In genomic region chr20:21189761-21190523, GRCh38 we compare ENCODE assay signal across 1 cellular context.
A peak's percentile ranks its signal among the peaks of the same experiment; 100 is the strongest.
TF ChIP-seq lines count a peak whose summit lies in the region.

No MANE protein-coding gene starts in this region.

TF ChIP-seq in HEK293, 187 proteins besides CTCF, POLR2A, EP300 and RAD21 (continued from another document and continues in another):
- peak; percentile 46; the same call in 1 of the 2 replicates for TF ChIP-seq GLI2 (tag by site-specific recombination; IDR thresholded peaks at IDR 0.05; ENCODE audit: borderline replicate concordance, low read depth)
- peak; percentile 48 for TF ChIP-seq ZXDB (tag by site-specific recombination; IDR thresholded peaks at IDR 0.05)
- TF ChIP-seq ZBTB8A (tag by site-specific recombination; IDR thresholded peaks at IDR 0.05), result no peak
- no peak for TF ChIP-seq ZNF571 (tag by site-specific recombination; IDR thresholded peaks at IDR 0.05)
- no peak for TF ChIP-seq KLF17 (tag by site-specific recombination; IDR thresholded peaks at IDR 0.05)
- TF ChIP-seq FEZF1 (tag by site-specific recombination; IDR thresholded peaks at IDR 0.05), result peak; percentile 86
- TF ChIP-seq IKZF3 (tag by site-specific recombination; IDR thresholded peaks at IDR 0.05), result peak; percentile 28; the same call in 1 of the 2 replicates
- TF ChIP-seq, protein P1, sequence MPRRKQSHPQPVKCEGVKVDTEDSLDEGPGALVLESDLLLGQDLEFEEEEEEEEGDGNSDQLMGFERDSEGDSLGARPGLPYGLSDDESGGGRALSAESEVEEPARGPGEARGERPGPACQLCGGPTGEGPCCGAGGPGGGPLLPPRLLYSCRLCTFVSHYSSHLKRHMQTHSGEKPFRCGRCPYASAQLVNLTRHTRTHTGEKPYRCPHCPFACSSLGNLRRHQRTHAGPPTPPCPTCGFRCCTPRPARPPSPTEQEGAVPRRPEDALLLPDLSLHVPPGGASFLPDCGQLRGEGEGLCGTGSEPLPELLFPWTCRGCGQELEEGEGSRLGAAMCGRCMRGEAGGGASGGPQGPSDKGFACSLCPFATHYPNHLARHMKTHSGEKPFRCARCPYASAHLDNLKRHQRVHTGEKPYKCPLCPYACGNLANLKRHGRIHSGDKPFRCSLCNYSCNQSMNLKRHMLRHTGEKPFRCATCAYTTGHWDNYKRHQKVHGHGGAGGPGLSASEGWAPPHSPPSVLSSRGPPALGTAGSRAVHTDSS (tag by site-specific recombination; IDR thresholded peaks at IDR 0.05), result no peak
- TF ChIP-seq TSHZ1 (tag by site-specific recombination; IDR thresholded peaks at IDR 0.05; ENCODE audit: borderline replicate concordance), result peak; percentile 34; the same call in 1 of the 2 replicates
- TF ChIP-seq, protein P2, sequence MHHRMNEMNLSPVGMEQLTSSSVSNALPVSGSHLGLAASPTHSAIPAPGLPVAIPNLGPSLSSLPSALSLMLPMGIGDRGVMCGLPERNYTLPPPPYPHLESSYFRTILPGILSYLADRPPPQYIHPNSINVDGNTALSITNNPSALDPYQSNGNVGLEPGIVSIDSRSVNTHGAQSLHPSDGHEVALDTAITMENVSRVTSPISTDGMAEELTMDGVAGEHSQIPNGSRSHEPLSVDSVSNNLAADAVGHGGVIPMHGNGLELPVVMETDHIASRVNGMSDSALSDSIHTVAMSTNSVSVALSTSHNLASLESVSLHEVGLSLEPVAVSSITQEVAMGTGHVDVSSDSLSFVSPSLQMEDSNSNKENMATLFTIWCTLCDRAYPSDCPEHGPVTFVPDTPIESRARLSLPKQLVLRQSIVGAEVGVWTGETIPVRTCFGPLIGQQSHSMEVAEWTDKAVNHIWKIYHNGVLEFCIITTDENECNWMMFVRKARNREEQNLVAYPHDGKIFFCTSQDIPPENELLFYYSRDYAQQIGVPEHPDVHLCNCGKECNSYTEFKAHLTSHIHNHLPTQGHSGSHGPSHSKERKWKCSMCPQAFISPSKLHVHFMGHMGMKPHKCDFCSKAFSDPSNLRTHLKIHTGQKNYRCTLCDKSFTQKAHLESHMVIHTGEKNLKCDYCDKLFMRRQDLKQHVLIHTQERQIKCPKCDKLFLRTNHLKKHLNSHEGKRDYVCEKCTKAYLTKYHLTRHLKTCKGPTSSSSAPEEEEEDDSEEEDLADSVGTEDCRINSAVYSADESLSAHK (tag by site-specific recombination; IDR thresholded peaks at IDR 0.05), result peak; percentile 76
- no peak for TF ChIP-seq KLF7 (tag by site-specific recombination; IDR thresholded peaks at IDR 0.05; ENCODE audit: borderline replicate concordance)
- no peak for TF ChIP-seq ZSCAN23 (tag by site-specific recombination; IDR thresholded peaks at IDR 0.05)
- peak; percentile 51; the same call in 1 of the 2 replicates for TF ChIP-seq ZSCAN30 (tag by site-specific recombination; IDR thresholded peaks at IDR 0.05)
- no peak for TF ChIP-seq ZNF302 (tag by site-specific recombination; IDR thresholded peaks at IDR 0.05; ENCODE audit: low read depth)
- 0 out of 2 replicates have a peak, but pooled peaks have one; percentile 34 for TF ChIP-seq ZEB2 (tag by site-specific recombination; IDR thresholded peaks at IDR 0.05)
- TF ChIP-seq ZNF707 (tag by site-specific recombination; IDR thresholded peaks at IDR 0.05), result no peak
- peak; percentile 88 for TF ChIP-seq GLIS1 (tag by site-specific recombination; IDR thresholded peaks at IDR 0.05)
- TF ChIP-seq ZNF266 (tag by site-specific recombination; IDR thresholded peaks at IDR 0.05; ENCODE audit: low read depth), result no peak
- no peak for TF ChIP-seq ZNF23 (tag by site-specific recombination; IDR thresholded peaks at IDR 0.05; ENCODE audit: borderline replicate concordance)
- TF ChIP-seq GLIS2 (tag by site-specific recombination; IDR thresholded peaks at IDR 0.05), result peak; percentile 59
- TF ChIP-seq, protein P3, sequence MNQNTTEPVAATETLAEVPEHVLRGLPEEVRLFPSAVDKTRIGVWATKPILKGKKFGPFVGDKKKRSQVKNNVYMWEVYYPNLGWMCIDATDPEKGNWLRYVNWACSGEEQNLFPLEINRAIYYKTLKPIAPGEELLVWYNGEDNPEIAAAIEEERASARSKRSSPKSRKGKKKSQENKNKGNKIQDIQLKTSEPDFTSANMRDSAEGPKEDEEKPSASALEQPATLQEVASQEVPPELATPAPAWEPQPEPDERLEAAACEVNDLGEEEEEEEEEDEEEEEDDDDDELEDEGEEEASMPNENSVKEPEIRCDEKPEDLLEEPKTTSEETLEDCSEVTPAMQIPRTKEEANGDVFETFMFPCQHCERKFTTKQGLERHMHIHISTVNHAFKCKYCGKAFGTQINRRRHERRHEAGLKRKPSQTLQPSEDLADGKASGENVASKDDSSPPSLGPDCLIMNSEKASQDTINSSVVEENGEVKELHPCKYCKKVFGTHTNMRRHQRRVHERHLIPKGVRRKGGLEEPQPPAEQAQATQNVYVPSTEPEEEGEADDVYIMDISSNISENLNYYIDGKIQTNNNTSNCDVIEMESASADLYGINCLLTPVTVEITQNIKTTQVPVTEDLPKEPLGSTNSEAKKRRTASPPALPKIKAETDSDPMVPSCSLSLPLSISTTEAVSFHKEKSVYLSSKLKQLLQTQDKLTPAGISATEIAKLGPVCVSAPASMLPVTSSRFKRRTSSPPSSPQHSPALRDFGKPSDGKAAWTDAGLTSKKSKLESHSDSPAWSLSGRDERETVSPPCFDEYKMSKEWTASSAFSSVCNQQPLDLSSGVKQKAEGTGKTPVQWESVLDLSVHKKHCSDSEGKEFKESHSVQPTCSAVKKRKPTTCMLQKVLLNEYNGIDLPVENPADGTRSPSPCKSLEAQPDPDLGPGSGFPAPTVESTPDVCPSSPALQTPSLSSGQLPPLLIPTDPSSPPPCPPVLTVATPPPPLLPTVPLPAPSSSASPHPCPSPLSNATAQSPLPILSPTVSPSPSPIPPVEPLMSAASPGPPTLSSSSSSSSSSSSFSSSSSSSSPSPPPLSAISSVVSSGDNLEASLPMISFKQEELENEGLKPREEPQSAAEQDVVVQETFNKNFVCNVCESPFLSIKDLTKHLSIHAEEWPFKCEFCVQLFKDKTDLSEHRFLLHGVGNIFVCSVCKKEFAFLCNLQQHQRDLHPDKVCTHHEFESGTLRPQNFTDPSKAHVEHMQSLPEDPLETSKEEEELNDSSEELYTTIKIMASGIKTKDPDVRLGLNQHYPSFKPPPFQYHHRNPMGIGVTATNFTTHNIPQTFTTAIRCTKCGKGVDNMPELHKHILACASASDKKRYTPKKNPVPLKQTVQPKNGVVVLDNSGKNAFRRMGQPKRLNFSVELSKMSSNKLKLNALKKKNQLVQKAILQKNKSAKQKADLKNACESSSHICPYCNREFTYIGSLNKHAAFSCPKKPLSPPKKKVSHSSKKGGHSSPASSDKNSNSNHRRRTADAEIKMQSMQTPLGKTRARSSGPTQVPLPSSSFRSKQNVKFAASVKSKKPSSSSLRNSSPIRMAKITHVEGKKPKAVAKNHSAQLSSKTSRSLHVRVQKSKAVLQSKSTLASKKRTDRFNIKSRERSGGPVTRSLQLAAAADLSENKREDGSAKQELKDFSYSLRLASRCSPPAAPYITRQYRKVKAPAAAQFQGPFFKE (tag by site-specific recombination; IDR thresholded peaks at IDR 0.05; ENCODE audit: borderline replicate concordance), result no peak
- 0 out of 2 replicates have a peak, but pooled peaks have one; percentile 44 for TF ChIP-seq ZNF561 (tag by site-specific recombination; IDR thresholded peaks at IDR 0.05; ENCODE audit: borderline replicate concordance)
- no peak for TF ChIP-seq ZNF138 (tag by site-specific recombination; IDR thresholded peaks at IDR 0.05; ENCODE audit: borderline replicate concordance)
- peak; percentile 67 for TF ChIP-seq WT1 (tag by site-specific recombination; IDR thresholded peaks at IDR 0.05)
- TF ChIP-seq ZNF677 (tag by site-specific recombination; IDR thresholded peaks at IDR 0.05), result no peak
- no peak for TF ChIP-seq ZNF214 (tag by site-specific recombination; IDR thresholded peaks at IDR 0.05; ENCODE audit: borderline replicate concordance)
- TF ChIP-seq ZNF843 (tag by site-specific recombination; IDR thresholded peaks at IDR 0.05), result peak; percentile 74
- peak; percentile 64; the same call in 1 of the 2 replicates for TF ChIP-seq OVOL3 (tag by site-specific recombination; IDR thresholded peaks at IDR 0.05)
- peak; percentile 89 for TF ChIP-seq OSR2 (tag by site-specific recombination; IDR thresholded peaks at IDR 0.05)
- no peak for TF ChIP-seq ZNF394 (tag by site-specific recombination; IDR thresholded peaks at IDR 0.05; ENCODE audit: borderline replicate concordance)
- TF ChIP-seq ZNF223 (tag by site-specific recombination; IDR thresholded peaks at IDR 0.05), result no peak
- TF ChIP-seq, protein P4, sequence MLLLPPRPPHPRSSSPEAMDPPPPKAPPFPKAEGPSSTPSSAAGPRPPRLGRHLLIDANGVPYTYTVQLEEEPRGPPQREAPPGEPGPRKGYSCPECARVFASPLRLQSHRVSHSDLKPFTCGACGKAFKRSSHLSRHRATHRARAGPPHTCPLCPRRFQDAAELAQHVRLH (tag by site-specific recombination; IDR thresholded peaks at IDR 0.05), result 0 out of 2 replicates have a peak, but pooled peaks have one; percentile 11
- TF ChIP-seq, protein P5, sequence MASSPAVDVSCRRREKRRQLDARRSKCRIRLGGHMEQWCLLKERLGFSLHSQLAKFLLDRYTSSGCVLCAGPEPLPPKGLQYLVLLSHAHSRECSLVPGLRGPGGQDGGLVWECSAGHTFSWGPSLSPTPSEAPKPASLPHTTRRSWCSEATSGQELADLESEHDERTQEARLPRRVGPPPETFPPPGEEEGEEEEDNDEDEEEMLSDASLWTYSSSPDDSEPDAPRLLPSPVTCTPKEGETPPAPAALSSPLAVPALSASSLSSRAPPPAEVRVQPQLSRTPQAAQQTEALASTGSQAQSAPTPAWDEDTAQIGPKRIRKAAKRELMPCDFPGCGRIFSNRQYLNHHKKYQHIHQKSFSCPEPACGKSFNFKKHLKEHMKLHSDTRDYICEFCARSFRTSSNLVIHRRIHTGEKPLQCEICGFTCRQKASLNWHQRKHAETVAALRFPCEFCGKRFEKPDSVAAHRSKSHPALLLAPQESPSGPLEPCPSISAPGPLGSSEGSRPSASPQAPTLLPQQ (tag by site-specific recombination; IDR thresholded peaks at IDR 0.05), result peak; percentile 7; the same call in 1 of the 2 replicates
- TF ChIP-seq KLF10 (tag by site-specific recombination; IDR thresholded peaks at IDR 0.05), result 0 out of 2 replicates have a peak, but pooled peaks have one; percentile 22
- TF ChIP-seq TRIM28 (IDR thresholded peaks at IDR 0.05; ENCODE audit: borderline replicate concordance, low read length), result no peak
- TF ChIP-seq SCRT1 (tag by site-specific recombination; IDR thresholded peaks at IDR 0.05; ENCODE audit: borderline replicate concordance), result peak; percentile 50; the same call in 1 of the 2 replicates
- TF ChIP-seq, protein P6, sequence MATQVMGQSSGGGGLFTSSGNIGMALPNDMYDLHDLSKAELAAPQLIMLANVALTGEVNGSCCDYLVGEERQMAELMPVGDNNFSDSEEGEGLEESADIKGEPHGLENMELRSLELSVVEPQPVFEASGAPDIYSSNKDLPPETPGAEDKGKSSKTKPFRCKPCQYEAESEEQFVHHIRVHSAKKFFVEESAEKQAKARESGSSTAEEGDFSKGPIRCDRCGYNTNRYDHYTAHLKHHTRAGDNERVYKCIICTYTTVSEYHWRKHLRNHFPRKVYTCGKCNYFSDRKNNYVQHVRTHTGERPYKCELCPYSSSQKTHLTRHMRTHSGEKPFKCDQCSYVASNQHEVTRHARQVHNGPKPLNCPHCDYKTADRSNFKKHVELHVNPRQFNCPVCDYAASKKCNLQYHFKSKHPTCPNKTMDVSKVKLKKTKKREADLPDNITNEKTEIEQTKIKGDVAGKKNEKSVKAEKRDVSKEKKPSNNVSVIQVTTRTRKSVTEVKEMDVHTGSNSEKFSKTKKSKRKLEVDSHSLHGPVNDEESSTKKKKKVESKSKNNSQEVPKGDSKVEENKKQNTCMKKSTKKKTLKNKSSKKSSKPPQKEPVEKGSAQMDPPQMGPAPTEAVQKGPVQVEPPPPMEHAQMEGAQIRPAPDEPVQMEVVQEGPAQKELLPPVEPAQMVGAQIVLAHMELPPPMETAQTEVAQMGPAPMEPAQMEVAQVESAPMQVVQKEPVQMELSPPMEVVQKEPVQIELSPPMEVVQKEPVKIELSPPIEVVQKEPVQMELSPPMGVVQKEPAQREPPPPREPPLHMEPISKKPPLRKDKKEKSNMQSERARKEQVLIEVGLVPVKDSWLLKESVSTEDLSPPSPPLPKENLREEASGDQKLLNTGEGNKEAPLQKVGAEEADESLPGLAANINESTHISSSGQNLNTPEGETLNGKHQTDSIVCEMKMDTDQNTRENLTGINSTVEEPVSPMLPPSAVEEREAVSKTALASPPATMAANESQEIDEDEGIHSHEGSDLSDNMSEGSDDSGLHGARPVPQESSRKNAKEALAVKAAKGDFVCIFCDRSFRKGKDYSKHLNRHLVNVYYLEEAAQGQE (tag by site-specific recombination; IDR thresholded peaks at IDR 0.05), result no peak
- peak; percentile 67; the same call in 1 of the 2 replicates for TF ChIP-seq ZIC2 (tag by site-specific recombination; IDR thresholded peaks at IDR 0.05)
- TF ChIP-seq TCF7L2 (IDR thresholded peaks at IDR 0.05; ENCODE audit: borderline replicate concordance, low read depth, low read length), result no peak
- no peak for TF ChIP-seq ZFHX2 (tag by site-specific recombination; conservative IDR thresholded peaks at IDR 0.05)
- TF ChIP-seq ZBTB17 (tag by site-specific recombination; IDR thresholded peaks at IDR 0.05), result 0 out of 2 replicates have a peak, but pooled peaks have one; percentile 16
- no peak for TF ChIP-seq ZNF776 (tag by site-specific recombination; IDR thresholded peaks at IDR 0.05; ENCODE audit: borderline replicate concordance)
